25 cellular contexts compared by ENCODE assay signal in the genomic region with DNA sequence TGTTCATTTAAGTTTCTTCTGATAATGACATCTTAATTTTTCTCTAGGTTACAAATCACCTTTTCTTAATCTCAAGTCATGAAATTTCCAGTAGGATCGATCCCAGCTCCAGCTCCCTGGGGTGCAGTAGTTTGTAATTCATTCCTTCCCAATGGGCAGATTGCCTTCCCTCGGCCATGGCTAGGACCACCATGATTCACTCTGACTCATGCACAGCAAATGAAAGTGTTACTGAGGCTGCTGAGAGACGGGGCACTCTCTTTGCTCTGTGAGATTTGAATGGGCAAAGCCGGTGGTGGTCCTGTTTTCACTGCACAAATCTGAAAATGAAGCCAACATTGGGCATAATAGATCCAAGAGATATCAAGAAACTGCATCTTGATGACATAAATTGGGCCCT.
DNase-seq lines count a peak whose midpoint lies in the region; ATAC-seq, FAIRE-seq and TF ChIP-seq lines count a peak whose summit lies in the region.
"Had no signal": no experiment of that assay in that cellular context is flagged by ENCODE, and none has a peak within 500 bp of the region (broad histone marks: within the 10 kb centered on the region; RNA-seq: fewer than 3 reads in every experiment).

No MANE protein-coding gene starts in this region.

- H3K36me3 ChIP-seq in HepG2 (replicated peaks in 1 of 2; ENCODE audit: control insufficient read depth in 1 of 2, insufficient read depth in 2 of 2, low read length in 2 of 2): no peaks in the 10 kb centered on the region
- H3K36me3 ChIP-seq: cardiac muscle cell, gastroesophageal sphincter, tibial artery had no signal

- no peak overlapping the region for H3K4me2 ChIP-seq in HepG2 (ENCODE audit: low read depth, low read length)

- no TSS peak for BruUV-seq in HepG2 (replicated peaks; lab: Mats Ljungman, UMichigan)

- TF ChIP-seq EP300 in HepG2 (IDR thresholded peaks at IDR 0.05; ENCODE audit: low read depth in 2 of 2, low read length in 2 of 2): no peak
- TF ChIP-seq EP300 in HepG2 (CRISPR knock-in tag; IDR thresholded peaks at IDR 0.05; ENCODE audit: borderline replicate concordance): no peak

- no peaks in the 10 kb centered on the region for H3K79me2 ChIP-seq in HepG2 (ENCODE audit: insufficient read depth, low read length)

- no peak overlapping the region for H2AFZ ChIP-seq in HepG2 (ENCODE audit: low read length)

- DNase-seq in AG20443 (ENCODE audit: low spot score): peak; percentile 45
- DNase-seq in M059J (ENCODE audit: low read depth): peak; percentile 58
- peak; percentile 65 for DNase-seq in astrocyte of the hippocampus (ENCODE audit: low read depth, low spot score)
- peak; percentile 19 for DNase-seq in hepatic stellate cell (ENCODE audit: low spot score)
- DNase-seq in HepG2 (ENCODE audit: low spot score): no peak
- DNase-seq in COLO829 (ENCODE audit: low spot score): no peak
- no peak for DNase-seq in osteocyte (ENCODE audit: extremely low spot score, unreplicated experiment)
- DNase-seq: activated CD8-positive, alpha-beta memory T cell treated with anti-CD3 and anti-CD28 coated beads, Interleukin-2, amount 50 U/mL, for 4 hours; CD8-positive, alpha-beta T cell; DMS53; midbrain; MM.1S; NCI-H1436 treated with DMSO at 0.1 percent for 48 hours; NCI-H526; posterior cingulate gyrus; Right ventricle myocardium superior; stimulated activated CD4-positive, alpha-beta T cell treated with anti-CD3 and anti-CD28 coated beads, Interleukin-4, amount 100 ng/mL, for 1 hour; stimulated activated naive CD8-positive, alpha-beta T cell treated with anti-CD3 and anti-CD28 coated beads, Interleukin-15, Interleukin-2, amounts not matched to agents 100 U/mL and 50 U/mL, for 24 hours; T-cell; tibial artery had no signal

- in situ Hi-C loops in HepG2 (cut with HindIII; ENCODE audit: extremely low pct_ligation_motif_present, low pct_unique_long_range_greater_than_20kb): no loop called here

- H3K27ac ChIP-seq in HepG2 (ENCODE audit: extremely low read length, insufficient read depth, low read length): no peak overlapping the region
- H3K27ac ChIP-seq: cardiac muscle cell, gastroesophageal sphincter, skin epidermis, tibial artery had no signal

- TF ChIP-seq CTCF in HepG2 (CRISPR knock-in tag; IDR thresholded peaks at IDR 0.05) (no peak), osteocyte (IDR thresholded peaks at IDR 0.05) (no peak)

- CTCF ChIA-PET in HepG2 (lab: Yijun Ruan, JAX; ENCODE audit: low intra/inter-chr PET ratio, low total read pairs): no interaction called here

- H3K9me3 Mint-ChIP-seq in osteocyte (ENCODE audit: unreplicated experiment): no peaks in the 10 kb centered on the region
- H3K9me3 Mint-ChIP-seq: CD8-positive, alpha-beta T cell had no signal

- peaks cover 21% of the 10 kb centered on the region for H3K4me1 Mint-ChIP-seq in osteocyte (ENCODE audit: unreplicated experiment)
- H3K4me1 Mint-ChIP-seq: T-cell had no signal

- FAIRE-seq in HepG2 (lab: Jason Lieb, UNC): no peak

- no peak overlapping the region for H3K4me3 ChIP-seq in HepG2 (replicated peaks in 1 of 3; ENCODE audit: insufficient read depth in 1 of 3, low read depth in 2 of 3, low read length in 3 of 3)
- H3K4me3 ChIP-seq: cardiac muscle cell, gastroesophageal sphincter, skin epidermis, tibial artery had no signal

- H3K36me3 Mint-ChIP-seq in osteocyte (ENCODE audit: unreplicated experiment): no peaks in the 10 kb centered on the region
- H3K36me3 Mint-ChIP-seq: CD8-positive, alpha-beta T cell; natural killer cell treated with Interleukin-12 subunit alpha and Interleukin-12 subunit beta and Interleukin-15 and Interleukin-18, amount 100 ng/mL, for 72 hours; T-cell had no signal

- no peaks in the 10 kb centered on the region for H3K9me3 ChIP-seq in HepG2 (ENCODE audit: low read length)
- H3K9me3 ChIP-seq: gastroesophageal sphincter, tibial artery had no signal

- POLR2A ChIA-PET in HepG2 (lab: Yijun Ruan, JAX): no interaction called here

- no peaks in the 10 kb centered on the region for H4K20me1 ChIP-seq in HepG2 (ENCODE audit: insufficient read depth, low read length)

- 0% methylated on average over 4 of the region's 4 CpGs for WGBS in HepG2 (ENCODE audit: low lambda C conversion rate)

- H3K27ac Mint-ChIP-seq in osteocyte (ENCODE audit: unreplicated experiment): no peak overlapping the region
- H3K27ac Mint-ChIP-seq: CD8-positive, alpha-beta T cell; natural killer cell treated with Interleukin-12 subunit alpha and Interleukin-12 subunit beta and Interleukin-15 and Interleukin-18, amount 100 ng/mL, for 72 hours; T-cell had no signal

- no peak for TF ChIP-seq RAD21 in HepG2 (CRISPR knock-in tag; IDR thresholded peaks at IDR 0.05)

- no peaks in the 10 kb centered on the region for H3K4me1 ChIP-seq in HepG2 (ENCODE audit: insufficient read depth, low read length)
- H3K4me1 ChIP-seq: gastroesophageal sphincter, tibial artery had no signal

- no peaks in the 10 kb centered on the region for H3K27me3 ChIP-seq in HepG2 (ENCODE audit: control insufficient read depth in 1 of 2, insufficient read depth in 2 of 2, low read length in 2 of 2)
- H3K27me3 ChIP-seq: cardiac muscle cell, gastroesophageal sphincter, tibial artery had no signal

- no peak overlapping the region for H3K4me3 Mint-ChIP-seq in osteocyte (ENCODE audit: unreplicated experiment)
- H3K4me3 Mint-ChIP-seq: CD8-positive, alpha-beta T cell; natural killer cell treated with Interleukin-12 subunit alpha and Interleukin-12 subunit beta and Interleukin-15 and Interleukin-18, amount 100 ng/mL, for 72 hours; T-cell had no signal

- intact Hi-C loops in HepG2 (cut with micrococcal nuclease; ENCODE audit: unreplicated experiment): no loop called here

- no peak for TF ChIP-seq POLR2A in HepG2 (IDR thresholded peaks at IDR 0.05; ENCODE audit: insufficient read depth in 1 of 2, low read depth in 2 of 2, low read length in 2 of 2)

- H3K9ac ChIP-seq in HepG2 (ENCODE audit: insufficient read depth, low read depth, low read length): no peak overlapping the region

- no peaks in the 10 kb centered on the region for H3K27me3 Mint-ChIP-seq in osteocyte (ENCODE audit: unreplicated experiment)

- ATAC-seq in HepG2: no peak
- ATAC-seq in HG03280 (IDR thresholded peaks at IDR 0.05; ENCODE audit: unreplicated experiment): no peak
- ATAC-seq: CD8-positive, alpha-beta T cell; gastroesophageal sphincter; natural killer cell treated with Interleukin-12 subunit alpha and Interleukin-12 subunit beta and Interleukin-15 and Interleukin-18, amount 100 ng/mL, for 72 hours; stimulated activated naive CD8-positive, alpha-beta T cell treated with anti-CD3 and anti-CD28 coated beads, Interleukin-15, Interleukin-2, amounts not matched to agents 100 U/mL and 50 U/mL, for 24 hours; T-cell had no signal

TF ChIP-seq in HepG2, 621 proteins besides CTCF, POLR2A, EP300 and RAD21 (continues in another document):
- no peak for TF ChIP-seq NPAS2 (CRISPR knock-in tag; IDR thresholded peaks at IDR 0.05; ENCODE audit: borderline replicate concordance)
- no peak for TF ChIP-seq ZNF597 (CRISPR knock-in tag; IDR thresholded peaks at IDR 0.05)
- TF ChIP-seq KLF12 (CRISPR knock-in tag; IDR thresholded peaks at IDR 0.05; ENCODE audit: borderline replicate concordance): no peak
- TF ChIP-seq ZNF205 (CRISPR knock-in tag; IDR thresholded peaks at IDR 0.05): no peak
- TF ChIP-seq, protein P1, sequence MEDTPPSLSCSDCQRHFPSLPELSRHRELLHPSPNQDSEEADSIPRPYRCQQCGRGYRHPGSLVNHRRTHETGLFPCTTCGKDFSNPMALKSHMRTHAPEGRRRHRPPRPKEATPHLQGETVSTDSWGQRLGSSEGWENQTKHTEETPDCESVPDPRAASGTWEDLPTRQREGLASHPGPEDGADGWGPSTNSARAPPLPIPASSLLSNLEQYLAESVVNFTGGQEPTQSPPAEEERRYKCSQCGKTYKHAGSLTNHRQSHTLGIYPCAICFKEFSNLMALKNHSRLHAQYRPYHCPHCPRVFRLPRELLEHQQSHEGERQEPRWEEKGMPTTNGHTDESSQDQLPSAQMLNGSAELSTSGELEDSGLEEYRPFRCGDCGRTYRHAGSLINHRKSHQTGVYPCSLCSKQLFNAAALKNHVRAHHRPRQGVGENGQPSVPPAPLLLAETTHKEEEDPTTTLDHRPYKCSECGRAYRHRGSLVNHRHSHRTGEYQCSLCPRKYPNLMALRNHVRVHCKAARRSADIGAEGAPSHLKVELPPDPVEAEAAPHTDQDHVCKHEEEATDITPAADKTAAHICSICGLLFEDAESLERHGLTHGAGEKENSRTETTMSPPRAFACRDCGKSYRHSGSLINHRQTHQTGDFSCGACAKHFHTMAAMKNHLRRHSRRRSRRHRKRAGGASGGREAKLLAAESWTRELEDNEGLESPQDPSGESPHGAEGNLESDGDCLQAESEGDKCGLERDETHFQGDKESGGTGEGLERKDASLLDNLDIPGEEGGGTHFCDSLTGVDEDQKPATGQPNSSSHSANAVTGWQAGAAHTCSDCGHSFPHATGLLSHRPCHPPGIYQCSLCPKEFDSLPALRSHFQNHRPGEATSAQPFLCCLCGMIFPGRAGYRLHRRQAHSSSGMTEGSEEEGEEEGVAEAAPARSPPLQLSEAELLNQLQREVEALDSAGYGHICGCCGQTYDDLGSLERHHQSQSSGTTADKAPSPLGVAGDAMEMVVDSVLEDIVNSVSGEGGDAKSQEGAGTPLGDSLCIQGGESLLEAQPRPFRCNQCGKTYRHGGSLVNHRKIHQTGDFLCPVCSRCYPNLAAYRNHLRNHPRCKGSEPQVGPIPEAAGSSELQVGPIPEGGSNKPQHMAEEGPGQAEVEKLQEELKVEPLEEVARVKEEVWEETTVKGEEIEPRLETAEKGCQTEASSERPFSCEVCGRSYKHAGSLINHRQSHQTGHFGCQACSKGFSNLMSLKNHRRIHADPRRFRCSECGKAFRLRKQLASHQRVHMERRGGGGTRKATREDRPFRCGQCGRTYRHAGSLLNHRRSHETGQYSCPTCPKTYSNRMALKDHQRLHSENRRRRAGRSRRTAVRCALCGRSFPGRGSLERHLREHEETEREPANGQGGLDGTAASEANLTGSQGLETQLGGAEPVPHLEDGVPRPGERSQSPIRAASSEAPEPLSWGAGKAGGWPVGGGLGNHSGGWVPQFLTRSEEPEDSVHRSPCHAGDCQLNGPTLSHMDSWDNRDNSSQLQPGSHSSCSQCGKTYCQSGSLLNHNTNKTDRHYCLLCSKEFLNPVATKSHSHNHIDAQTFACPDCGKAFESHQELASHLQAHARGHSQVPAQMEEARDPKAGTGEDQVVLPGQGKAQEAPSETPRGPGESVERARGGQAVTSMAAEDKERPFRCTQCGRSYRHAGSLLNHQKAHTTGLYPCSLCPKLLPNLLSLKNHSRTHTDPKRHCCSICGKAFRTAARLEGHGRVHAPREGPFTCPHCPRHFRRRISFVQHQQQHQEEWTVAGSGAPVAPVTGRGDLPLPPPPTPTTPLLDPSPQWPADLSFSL (CRISPR knock-in tag; IDR thresholded peaks at IDR 0.05): no peak

Comparison
In these comparisons a context has a peak if more than half of its experiments do, and no peak if none do; other contexts are left out.
1. DNase-seq: peak in AG20443 (single experiment), M059J (single experiment), astrocyte of the hippocampus (single experiment) and hepatic stellate cell (single experiment); none in HepG2 (single experiment), COLO829 (single experiment) and osteocyte (single experiment).